In the genomic region with DNA sequence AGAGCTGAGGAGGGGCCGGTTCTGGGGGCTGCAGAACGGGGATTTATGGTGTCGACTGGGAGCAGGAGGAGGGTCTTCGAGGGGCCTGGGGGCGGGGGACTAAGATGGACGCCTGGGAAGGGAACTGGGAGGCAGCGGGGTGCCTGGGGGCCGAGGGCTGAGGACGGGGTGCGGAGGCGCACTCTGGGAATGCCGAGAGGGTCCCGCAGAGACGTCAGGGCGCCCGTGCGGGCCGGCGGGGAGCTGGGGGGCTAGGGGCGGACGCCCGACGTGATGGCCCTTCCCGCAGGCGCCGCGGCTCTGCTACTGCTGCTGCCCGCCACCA, we compare ENCODE assay signal across 8 cellular contexts. TPM values are rescaled to one million over a fixed set of nuclear protein-coding genes. Genes with fewer than 3 reads are reported as not detected.
A peak's percentile ranks its signal among the peaks of the same experiment; 100 is the strongest.
DNase-seq lines count a peak whose midpoint lies in the region; ATAC-seq and TF ChIP-seq lines count a peak whose summit lies in the region.

No MANE protein-coding gene starts in this region.

- no peaks in the 10 kb centered on the region for H3K9me2 ChIP-seq in MM.1S (replicated peaks; ENCODE audit: insufficient read depth, low read length)

- peaks cover 27% of the 10 kb centered on the region for H3K4me1 ChIP-seq in MM.1S (ENCODE audit: low read length)

- H4K20me1 ChIP-seq in MM.1S (ENCODE audit: insufficient read depth, low read length), result no peaks in the 10 kb centered on the region

- H3K9ac ChIP-seq in MM.1S (ENCODE audit: low read length), result peak overlapping the region; percentile 57; the same call in 1 of the 2 replicates

- H3K4me1 Mint-ChIP-seq in natural killer cell treated with Interleukin-12 subunit alpha and Interleukin-12 subunit beta and Interleukin-15 and Interleukin-18, amount 100 ng/mL, for 72 hours (ENCODE audit: low read depth in 2 of 2), result peaks cover 20 to 27% of the 10 kb centered on the region in 2 donors

- H3K36me3 Mint-ChIP-seq in natural killer cell treated with Interleukin-12 subunit alpha and Interleukin-12 subunit beta and Interleukin-15 and Interleukin-18, amount 100 ng/mL, for 72 hours, result no peaks in the 10 kb centered on the region

- CTCF ChIA-PET in BJ (lab: Yijun Ruan, JAX), result interaction anchor here (0.6 to 7.2 kb wide), 24 partner anchors 8 to 1297 kb away, joined by 3 to 152 read pairs (median 4); a partner anchor contains a TSS

- H3F3A ChIP-seq in MM.1S (ENCODE audit: insufficient read depth, low read length), result peaks cover 20% of the 10 kb centered on the region

- ATAC-seq in natural killer cell treated with Interleukin-12 subunit alpha and Interleukin-12 subunit beta and Interleukin-15 and Interleukin-18, amount 100 ng/mL, for 72 hours, result peak in 1 of 2 donors; percentile 1
- ATAC-seq in GM19455 (IDR thresholded peaks at IDR 0.05; ENCODE audit: unreplicated experiment), result no peak
- no peak for ATAC-seq in GM18519 (IDR thresholded peaks at IDR 0.05; ENCODE audit: low FRiP score, unreplicated experiment)

- no peaks in the 10 kb centered on the region for H3K9me3 Mint-ChIP-seq in natural killer cell treated with Interleukin-12 subunit alpha and Interleukin-12 subunit beta and Interleukin-15 and Interleukin-18, amount 100 ng/mL, for 72 hours

- peak overlapping the region; percentile 44 for H3K4me3 ChIP-seq in BJ (ENCODE audit: low read depth, low read length)
- peak overlapping the region; percentile 57 for H3K4me3 ChIP-seq in MM.1S (ENCODE audit: low read length)
- H3K4me3 ChIP-seq in MG63, result no peak overlapping the region

- peak overlapping the region; percentile 27; the same call in 1 of the 2 replicates for H3K27ac ChIP-seq in MM.1S (ENCODE audit: low read length)

- H3K9me3 ChIP-seq in MM.1S (replicated peaks; ENCODE audit: insufficient read depth, low read length) (no peaks in the 10 kb centered on the region), MG63 (no peaks in the 10 kb centered on the region)

- no peaks in the 10 kb centered on the region for H3K27me3 Mint-ChIP-seq in natural killer cell treated with Interleukin-12 subunit alpha and Interleukin-12 subunit beta and Interleukin-15 and Interleukin-18, amount 100 ng/mL, for 72 hours

- H3K4me2 ChIP-seq in MM.1S (ENCODE audit: low read depth, low read length), result peak overlapping the region; percentile 85

- no peak for DNase-seq in BJ (ENCODE audit: low read depth)
- no peak for DNase-seq in MM.1S
- peak; percentile 82 for DNase-seq in ecto neural progenitor cell (ENCODE audit: low spot score)
- no peak for DNase-seq in natural killer cell treated with Interleukin-12 subunit alpha and Interleukin-12 subunit beta and Interleukin-15 and Interleukin-18, amount 100 ng/mL, for 72 hours (ENCODE audit: low spot score)
- DNase-seq in GM10266 (ENCODE audit: extremely low spot score), result no peak
- no peak for DNase-seq in MG63

- no peak overlapping the region; the same call in 1 of the 2 replicates for H2AFZ ChIP-seq in MM.1S (ENCODE audit: low read length)

- POLR2A ChIA-PET in BJ (lab: Charles Lee), result interaction anchor here (1.0 kb wide), 1 partner anchor 10 kb away, joined by 4 read pairs; a partner anchor contains a TSS

- peak overlapping the region; percentile 73 to 91 for H3K27ac Mint-ChIP-seq in natural killer cell treated with Interleukin-12 subunit alpha and Interleukin-12 subunit beta and Interleukin-15 and Interleukin-18, amount 100 ng/mL, for 72 hours

- TF ChIP-seq CTCF in BJ (IDR thresholded peaks at IDR 0.05; ENCODE audit: insufficient read depth, low read depth, low read length) (no peak), MM.1S (IDR thresholded peaks at IDR 0.05; ENCODE audit: low read length) (no peak), GM10266 (IDR thresholded peaks at IDR 0.05; ENCODE audit: control insufficient read depth, insufficient read depth, low read depth, missing control alignments) (no peak)

- peaks cover 10% of the 10 kb centered on the region; the same call in 1 of the 2 replicates for H3K36me3 ChIP-seq in BJ (ENCODE audit: control insufficient read depth, insufficient read depth, low read length)
- H3K36me3 ChIP-seq in MM.1S (replicated peaks; ENCODE audit: insufficient read depth, low read length), result no peaks in the 10 kb centered on the region
- H3K36me3 ChIP-seq in MG63, result peaks cover 25% of the 10 kb centered on the region

- H3K27me3 ChIP-seq in BJ (ENCODE audit: control insufficient read depth, insufficient read depth, low read length) (no peaks in the 10 kb centered on the region), MM.1S (replicated peaks; ENCODE audit: insufficient read depth, low read length) (no peaks in the 10 kb centered on the region), MG63 (no peaks in the 10 kb centered on the region)

- peaks cover 22% of the 10 kb centered on the region for H3K79me2 ChIP-seq in MM.1S (ENCODE audit: low read length)

- peak overlapping the region; percentile 97 for H3K4me3 Mint-ChIP-seq in natural killer cell treated with Interleukin-12 subunit alpha and Interleukin-12 subunit beta and Interleukin-15 and Interleukin-18, amount 100 ng/mL, for 72 hours

RNA-seq across cellular contexts. Expression of a gene that starts 0.5 kb away (rescaled TPM):
- 5.0 and 8.2 TPM in 2 replicates for polyA plus RNA-seq in BJ (2011; rRNA removed)
- 2.4 and 3.6 TPM in 2 replicates for polyA minus RNA-seq in BJ (2011; rRNA and poly(A)+ RNA removed)
- 10 to 100 TPM; 18.6 to 30.7 TPM for total RNA-seq in natural killer cell treated with Interleukin-12 subunit alpha and Interleukin-12 subunit beta and Interleukin-15 and Interleukin-18, amount 100 ng/mL, for 72 hours
- 3.5 and 10.9 TPM in 2 replicates for total RNA-seq in MG63 (2014; rRNA removed; shearing (Covaris generic); ENCODE audit: low replicate concordance)

RNA-seq across cellular contexts. Expression of a gene that starts 5.3 kb away (rescaled TPM):
- 3.6 and 4.6 TPM in 2 replicates for polyA plus RNA-seq in BJ (2011; rRNA removed)
- polyA minus RNA-seq in BJ (2011; rRNA and poly(A)+ RNA removed), result 1.4 and 1.9 TPM in 2 replicates
- 10 to 100 TPM in 1 of 2 donors, 1 to 10 TPM in 1; 9.8 to 23.7 TPM for total RNA-seq in natural killer cell treated with Interleukin-12 subunit alpha and Interleukin-12 subunit beta and Interleukin-15 and Interleukin-18, amount 100 ng/mL, for 72 hours
- total RNA-seq in MG63 (2014; rRNA removed; shearing (Covaris generic); ENCODE audit: low replicate concordance), result 12.0 and 14.4 TPM in 2 replicates

RNA-seq across cellular contexts. Expression of a gene that starts 9.7 kb away (rescaled TPM):
- 474 and 610 TPM in 2 replicates for polyA plus RNA-seq in BJ (2011; rRNA removed)
- 135 and 210 TPM in 2 replicates for polyA minus RNA-seq in BJ (2011; rRNA and poly(A)+ RNA removed)
- total RNA-seq in natural killer cell treated with Interleukin-12 subunit alpha and Interleukin-12 subunit beta and Interleukin-15 and Interleukin-18, amount 100 ng/mL, for 72 hours, result 100 to 1,000 TPM; 681 to 986 TPM
- 283 and 364 TPM in 2 replicates for total RNA-seq in MG63 (2014; rRNA removed; shearing (Covaris generic); ENCODE audit: low replicate concordance)

RNA-seq across cellular contexts. Expression of a gene that starts 9.9 kb away (rescaled TPM):
- 54.4 and 68.5 TPM in 2 replicates for polyA plus RNA-seq in BJ (2011; rRNA removed)
- 18.6 and 26.8 TPM in 2 replicates for polyA minus RNA-seq in BJ (2011; rRNA and poly(A)+ RNA removed)
- 10 to 100 TPM; 77.8 to 80.4 TPM for total RNA-seq in natural killer cell treated with Interleukin-12 subunit alpha and Interleukin-12 subunit beta and Interleukin-15 and Interleukin-18, amount 100 ng/mL, for 72 hours
- total RNA-seq in MG63 (2014; rRNA removed; shearing (Covaris generic); ENCODE audit: low replicate concordance), result 74.4 and 79.4 TPM in 2 replicates

RNA-seq across cellular contexts. Expression of a gene that starts 16.2 kb away (rescaled TPM):
- 61.8 and 86.2 TPM in 2 replicates for polyA plus RNA-seq in BJ (2011; rRNA removed)
- 125 and 171 TPM in 2 replicates for polyA minus RNA-seq in BJ (2011; rRNA and poly(A)+ RNA removed)
- 100 to 1,000 TPM; 132 to 149 TPM for total RNA-seq in natural killer cell treated with Interleukin-12 subunit alpha and Interleukin-12 subunit beta and Interleukin-15 and Interleukin-18, amount 100 ng/mL, for 72 hours
- total RNA-seq in MG63 (2014; rRNA removed; shearing (Covaris generic); ENCODE audit: low replicate concordance), result 60.9 and 117 TPM in 2 replicates
